ENCODE assay signal across 13 cellular contexts in genomic region chr22:25406510-25407210, GRCh38.
DNase-seq lines count a peak whose midpoint lies in the region; ATAC-seq and TF ChIP-seq lines count a peak whose summit lies in the region.
"Had no signal": no experiment of that assay in that cellular context is flagged by ENCODE, and none has a peak within 500 bp of the region (broad histone marks: within the 10 kb centered on the region; RNA-seq: fewer than 3 reads in every experiment).

No MANE protein-coding gene starts in this region.

- TF ChIP-seq CTCF in HL-60 (IDR thresholded peaks at IDR 0.05; ENCODE audit: insufficient read depth, low read length) (no peak), brain (conservative IDR thresholded peaks at IDR 0.05) (no peak), nephron (IDR thresholded peaks at IDR 0.05; ENCODE audit: unreplicated experiment in 3 of 3) (no peak), A673 (conservative IDR thresholded peaks at IDR 0.05; ENCODE audit: low read depth, low read length) (no peak)

- H3K27me3 Mint-ChIP-seq in CD4-positive, CD25-positive, alpha-beta regulatory T cell: no peaks in the 10 kb centered on the region
- H3K27me3 Mint-ChIP-seq in brain (peaks cover 20% of the 10 kb centered on the region), nephron (ENCODE audit: low read depth) (no peaks in the 10 kb centered on the region)

- peak overlapping the region; percentile 84 to 86 (median 86) for H3K4me3 Mint-ChIP-seq in CD4-positive, CD25-positive, alpha-beta regulatory T cell
- H3K4me3 Mint-ChIP-seq in brain (peak overlapping the region; percentile 77 to 87 (median 80)), nephron (peak overlapping the region; percentile 80 to 91 (median 83))

- H3K27ac ChIP-seq in CD4-positive, CD25-positive, alpha-beta regulatory T cell (ENCODE audit: insufficient read depth, low read length, poor library complexity, severe bottlenecking): no peak overlapping the region
- H3K27ac ChIP-seq in HL-60 (replicated peaks) (peak overlapping the region; percentile 70; the same call in 1 of the 2 replicates), A673 (ENCODE audit: low read depth, low read length, poor library complexity, severe bottlenecking) (no peak overlapping the region)

- no peak for ATAC-seq in CD4-positive, CD25-positive, alpha-beta regulatory T cell (ENCODE audit: low read depth in 2 of 2)
- ATAC-seq in GM21423 (IDR thresholded peaks at IDR 0.05; ENCODE audit: unreplicated experiment): no peak
- no peak for ATAC-seq in GM19455 (IDR thresholded peaks at IDR 0.05; ENCODE audit: unreplicated experiment)
- no peak for ATAC-seq in HG02759 (IDR thresholded peaks at IDR 0.05; ENCODE audit: unreplicated experiment)

- H3K27ac Mint-ChIP-seq in CD4-positive, CD25-positive, alpha-beta regulatory T cell: peak overlapping the region; percentile 79 to 85 (median 80)
- H3K27ac Mint-ChIP-seq in brain (peak overlapping the region in 3 of 5 experiments; percentile 13 to 82 (median 69)), nephron (peak overlapping the region; percentile 66 to 74 (median 73))

- H3K4me1 ChIP-seq in CD4-positive, CD25-positive, alpha-beta regulatory T cell (ENCODE audit: control insufficient read depth, insufficient read depth, low read length, poor library complexity, severe bottlenecking): peaks cover 32% of the 10 kb centered on the region
- H3K4me1 ChIP-seq in A673 (ENCODE audit: insufficient read depth, low read length, poor library complexity, severe bottlenecking): peaks cover 16% of the 10 kb centered on the region

- peaks cover 6 to 44% (median 29%) of the 10 kb centered on the region in 4 donors for H3K4me1 Mint-ChIP-seq in CD4-positive, CD25-positive, alpha-beta regulatory T cell
- H3K4me1 Mint-ChIP-seq in brain (peaks cover 42% of the 10 kb centered on the region), nephron (peaks cover 39% of the 10 kb centered on the region)

- peaks cover 0 to 2% (median 0%) of the 10 kb centered on the region in 7 donors for H3K9me3 Mint-ChIP-seq in CD4-positive, CD25-positive, alpha-beta regulatory T cell
- H3K9me3 Mint-ChIP-seq in brain (peaks cover 0 to 10% (median 0%) of the 10 kb centered on the region in 5 experiments), nephron (no peaks in the 10 kb centered on the region)

- no peak for DNase-seq in CD4-positive, CD25-positive, alpha-beta regulatory T cell
- DNase-seq in HL-60 (ENCODE audit: low read depth in 1 of 2, low spot score in 1 of 2) (peak; percentile 53 to 76), A673 (ENCODE audit: low spot score) (no peak)
- DNase-seq: activated CD8-positive, alpha-beta memory T cell treated with anti-CD3 and anti-CD28 coated beads, Interleukin-2, amount 50 U/mL, for 48 hours; DMS79; mesendoderm; NCI-H510A treated with DMSO at 0.1 percent for 48 hours; SK-N-SH had no signal

- no TSS peak for BruUV-seq in A673 (replicated peaks; lab: Mats Ljungman, UMichigan)

- H3K36me3 Mint-ChIP-seq in CD4-positive, CD25-positive, alpha-beta regulatory T cell: no peaks in the 10 kb centered on the region
- H3K36me3 Mint-ChIP-seq in brain (no peaks in the 10 kb centered on the region), nephron (ENCODE audit: low read depth) (no peaks in the 10 kb centered on the region)

- no peaks in the 10 kb centered on the region for H3K27me3 ChIP-seq in CD4-positive, CD25-positive, alpha-beta regulatory T cell (ENCODE audit: control insufficient read depth, insufficient read depth, low read length)
- H3K27me3 ChIP-seq in HL-60 (ENCODE audit: insufficient read depth, poor library complexity, severe bottlenecking) (no peaks in the 10 kb centered on the region), A673 (replicated peaks; ENCODE audit: insufficient read depth, low read depth, low read length, poor library complexity) (no peaks in the 10 kb centered on the region)

- H3K4me3 ChIP-seq in CD4-positive, CD25-positive, alpha-beta regulatory T cell (ENCODE audit: low read depth, low read length): no peak overlapping the region
- H3K4me3 ChIP-seq in HL-60 (replicated peaks; ENCODE audit: insufficient read depth, low read length): no peak overlapping the region
- H3K4me3 ChIP-seq in A673 (ENCODE audit: low read depth, low read length, poor library complexity, severe bottlenecking): no peak overlapping the region

- POLR2A ChIA-PET in A673 (lab: Charles Lee; ENCODE audit: low non-redundant PET): no interaction called here

- intact Hi-C loops in A673 (cut with micrococcal nuclease; ENCODE audit: unreplicated experiment): no loop called here

- CTCF ChIA-PET in A673 (lab: Charles Lee): no interaction called here

- no peaks in the 10 kb centered on the region for H3K9me3 ChIP-seq in CD4-positive, CD25-positive, alpha-beta regulatory T cell (ENCODE audit: control insufficient read depth in 2 of 2, low read length in 2 of 2)
- no peaks in the 10 kb centered on the region for H3K9me3 ChIP-seq in A673 (ENCODE audit: low read depth, low read length, poor library complexity, severe bottlenecking)
- H3K9me3 ChIP-seq: SK-N-SH had no signal

- no peaks in the 10 kb centered on the region for H3K36me3 ChIP-seq in CD4-positive, CD25-positive, alpha-beta regulatory T cell (ENCODE audit: control insufficient read depth, insufficient read depth, low read length)
- H3K36me3 ChIP-seq in A673 (ENCODE audit: insufficient read depth, low read length, poor library complexity, severe bottlenecking): no peaks in the 10 kb centered on the region

Comparison
In these comparisons a context has a peak if more than half of its experiments do, and no peak if none do; other contexts are left out.
1. DNase-seq: peak in HL-60 (2 of 2); none in CD4-positive, CD25-positive, alpha-beta regulatory T cell (0 of 3) and A673 (single experiment).
2. Peak in every context shown above with its lines, with median percentiles within 50 percentile points of each other: H3K27ac Mint-ChIP-seq and H3K4me3 Mint-ChIP-seq.